In genomic region chr2:85753035-85753524, GRCh38 we compare ENCODE assay signal across 8 cellular contexts. TPM values are rescaled to one million over a fixed set of nuclear protein-coding genes. Genes with fewer than 3 reads are reported as not detected.
DNase-seq lines count a peak whose midpoint lies in the region; ATAC-seq and TF ChIP-seq lines count a peak whose summit lies in the region.

No MANE protein-coding gene starts in this region.

- CTCF ChIA-PET in PC-3 (lab: Charles Lee) = no interaction called here

- H3K9ac ChIP-seq in mucosa of rectum (ENCODE audit: low read depth in 1 of 2, low read length in 2 of 2) (peak overlapping the region in 1 of 2 donors; percentile 40), PC-3 (ENCODE audit: low read length) (no peak overlapping the region)

- H3K36me3 Mint-ChIP-seq in activated T-cell treated with anti-CD3 and anti-CD28 coated beads, Interleukin-2, amount 50 U/mL, for 24 hours (ENCODE audit: low read depth) = no peaks in the 10 kb centered on the region
- H3K36me3 Mint-ChIP-seq in central memory CD8-positive, alpha-beta T cell (ENCODE audit: insufficient read depth) = peaks cover 2% of the 10 kb centered on the region

- H3K4me3 Mint-ChIP-seq in activated T-cell treated with anti-CD3 and anti-CD28 coated beads, Interleukin-2, amount 50 U/mL, for 24 hours = peak overlapping the region; percentile 71
- H3K4me3 Mint-ChIP-seq in central memory CD8-positive, alpha-beta T cell = peak overlapping the region; percentile 66

- peak; percentile 34 for DNase-seq in activated T-cell treated with anti-CD3 and anti-CD28 coated beads, Interleukin-2, amount 50 U/mL, for 24 hours
- DNase-seq in activated T-cell treated with anti-CD3 and anti-CD28 coated beads for 4 hours (no peak), tibial nerve (ENCODE audit: low spot score in 2 of 2) (no peak), PC-3 (no peak)
- DNase-seq in central memory CD8-positive, alpha-beta T cell (ENCODE audit: low spot score in 2 of 2) = no peak

- H3K27me3 ChIP-seq in mucosa of rectum (ENCODE audit: control insufficient read depth in 2 of 2, insufficient read depth in 2 of 2, low read length in 2 of 2) (peaks cover 21 to 28% of the 10 kb centered on the region in 2 donors), tibial nerve (no peaks in the 10 kb centered on the region), PC-3 (ENCODE audit: low read length) (peaks cover 46% of the 10 kb centered on the region)

- peaks cover 83% of the 10 kb centered on the region for H3K27me3 Mint-ChIP-seq in activated T-cell treated with anti-CD3 and anti-CD28 coated beads, Interleukin-2, amount 50 U/mL, for 24 hours
- H3K27me3 Mint-ChIP-seq in central memory CD8-positive, alpha-beta T cell = peaks cover 91% of the 10 kb centered on the region

- H3K79me2 ChIP-seq in PC-3 (ENCODE audit: low read length) = no peaks in the 10 kb centered on the region

- no peaks in the 10 kb centered on the region for H4K20me1 ChIP-seq in PC-3 (ENCODE audit: low read length)

- no peak for TF ChIP-seq POLR2A in tibial nerve (IDR thresholded peaks at IDR 0.05)

- peaks cover 28% of the 10 kb centered on the region in 2 donors for H3K4me1 ChIP-seq in mucosa of rectum (ENCODE audit: control insufficient read depth in 2 of 2, insufficient read depth in 2 of 2, low read length in 2 of 2)
- H3K4me1 ChIP-seq in tibial nerve = peaks cover 3 to 74% (median 53%) of the 10 kb centered on the region in 4 donors
- peaks cover 6% of the 10 kb centered on the region for H3K4me1 ChIP-seq in PC-3 (ENCODE audit: insufficient read depth, low read length)

- H3K36me3 ChIP-seq in mucosa of rectum (ENCODE audit: control insufficient read depth in 2 of 2, insufficient read depth in 2 of 2, low read length in 2 of 2) (no peaks in the 10 kb centered on the region), tibial nerve (peaks cover 0 to 11% (median 0%) of the 10 kb centered on the region in 3 donors), PC-3 (ENCODE audit: low read depth, low read length) (no peaks in the 10 kb centered on the region)

- ATAC-seq in central memory CD8-positive, alpha-beta T cell (replicated peaks; ENCODE audit: extremely low read depth, poor library complexity, severe bottlenecking) = no peak
- ATAC-seq in PC-3 = no peak
- no peak for ATAC-seq in HG03139 (IDR thresholded peaks at IDR 0.05; ENCODE audit: unreplicated experiment)
- ATAC-seq in GM19395 (IDR thresholded peaks at IDR 0.05; ENCODE audit: unreplicated experiment) = no peak

- POLR2A ChIA-PET in PC-3 (lab: Charles Lee; ENCODE audit: unreplicated experiment) = no interaction called here

- peak overlapping the region in 1 of 2 donors; percentile 9 for H3K27ac ChIP-seq in mucosa of rectum (ENCODE audit: low read depth in 2 of 2, low read length in 2 of 2)
- H3K27ac ChIP-seq in tibial nerve = peak overlapping the region; percentile 88 to 94 (median 92)
- H3K27ac ChIP-seq in PC-3 (ENCODE audit: low read length) = no peak overlapping the region

- 15 to 18% methylated on average over 22 to 29 of the region's 29 CpGs for WGBS in tibial nerve, 2 donors

- TF ChIP-seq CTCF in tibial nerve (IDR thresholded peaks at IDR 0.05) (no peak), PC-3 (conservative IDR thresholded peaks at IDR 0.05; ENCODE audit: low read depth, low read length) (no peak)

- H3K27ac Mint-ChIP-seq in activated T-cell treated with anti-CD3 and anti-CD28 coated beads, Interleukin-2, amount 50 U/mL, for 24 hours = no peak overlapping the region
- no peak overlapping the region for H3K27ac Mint-ChIP-seq in central memory CD8-positive, alpha-beta T cell (ENCODE audit: low read depth)

- no peak overlapping the region for H3K4me2 ChIP-seq in PC-3 (ENCODE audit: low read length)

- BruUV-seq in PC-3 (replicated peaks; lab: Mats Ljungman, UMichigan) = no TSS peak

- H2AFZ ChIP-seq in PC-3 (ENCODE audit: low read length) = no peak overlapping the region

- intact Hi-C loops in PC-3 (cut with micrococcal nuclease) = loop anchor here (5.0 kb wide), 1 partner anchor 44 kb away; no protein-coding TSS in a partner anchor

- no peaks in the 10 kb centered on the region for H3K9me2 ChIP-seq in PC-3 (replicated peaks; ENCODE audit: low read length)

- no peaks in the 10 kb centered on the region for H3F3A ChIP-seq in PC-3 (ENCODE audit: low read length, unreplicated experiment)

- TF ChIP-seq EP300 in tibial nerve (IDR thresholded peaks at IDR 0.05) = no peak

- peaks cover 14% of the 10 kb centered on the region for H3K4me1 Mint-ChIP-seq in activated T-cell treated with anti-CD3 and anti-CD28 coated beads, Interleukin-2, amount 50 U/mL, for 24 hours (ENCODE audit: low read depth)
- peaks cover 19% of the 10 kb centered on the region for H3K4me1 Mint-ChIP-seq in central memory CD8-positive, alpha-beta T cell

- H3K4me3 ChIP-seq in mucosa of rectum (ENCODE audit: low read length in 2 of 2) = peak overlapping the region; percentile 38 to 67
- H3K4me3 ChIP-seq in tibial nerve = peak overlapping the region; percentile 64 to 94 (median 84)
- H3K4me3 ChIP-seq in PC-3 (ENCODE audit: low read length) = no peak overlapping the region

- no peaks in the 10 kb centered on the region for H3K9me3 Mint-ChIP-seq in activated T-cell treated with anti-CD3 and anti-CD28 coated beads, Interleukin-2, amount 50 U/mL, for 24 hours
- no peaks in the 10 kb centered on the region for H3K9me3 Mint-ChIP-seq in central memory CD8-positive, alpha-beta T cell

- H3K9me3 ChIP-seq in mucosa of rectum (ENCODE audit: control insufficient read depth in 2 of 2, low read length in 2 of 2) = no peaks in the 10 kb centered on the region
- no peaks in the 10 kb centered on the region for H3K9me3 ChIP-seq in tibial nerve
- H3K9me3 ChIP-seq in PC-3 (ENCODE audit: low read length) = no peaks in the 10 kb centered on the region

RNA-seq across cellular contexts. Expression of gene ATOH8, which starts 0.7 kb away (rescaled TPM):
- total RNA-seq in tibial nerve (100 to 1,000 TPM in 3 of 4 donors, 10 to 100 TPM in 1; 98.0 to 170 (median 119) TPM), PC-3 (2014; rRNA removed) (0.04 TPM in 1 of 2 replicates, not detected in the other)

RNA-seq across cellular contexts. Expression of gene GNLY, which starts 58.9 kb away (rescaled TPM):
- total RNA-seq in tibial nerve = 1 to 10 TPM in 1 of 4 donors, under 1 TPM in 2, not detected in 1; 0.63 to 4.2 (median 0.98) TPM
- total RNA-seq in PC-3 (2014; rRNA removed) = not detected in 2 replicates

Comparison
In these comparisons a context has a peak if more than half of its experiments do, and no peak if none do; other contexts are left out.
1. RNA of gene ATOH8, which starts 0.7 kb away (total RNA-seq): 98.0 to 170 TPM in tibial nerve; 0.04 TPM in PC-3; every median in the first group is over 10 times any median in the second.